In the genomic region with DNA sequence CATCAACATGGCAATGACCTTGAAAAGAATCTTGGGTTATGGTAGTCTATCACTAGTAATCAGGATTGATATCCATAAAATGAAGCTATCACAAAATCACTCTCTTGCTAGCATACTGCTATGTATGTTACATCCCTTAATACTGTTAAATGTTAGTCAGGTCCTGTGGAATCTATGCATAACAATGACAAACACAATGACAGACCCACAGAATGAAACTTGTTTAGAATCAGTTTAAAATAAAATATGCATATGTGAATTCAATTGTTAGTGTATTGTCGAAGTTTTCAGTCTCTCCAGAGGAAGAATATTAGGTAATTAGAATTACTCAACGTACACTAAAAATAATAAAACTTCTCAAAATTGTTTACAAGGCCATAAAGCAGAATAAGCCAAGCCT, we compare ENCODE assay signal across 19 cellular contexts.
"Had no signal": no experiment of that assay in that cellular context is flagged by ENCODE, and none has a peak within 500 bp of the region (broad histone marks: within the 10 kb centered on the region; RNA-seq: fewer than 3 reads in every experiment).

No MANE protein-coding gene starts in this region.

- H3K4me1 Mint-ChIP-seq: IgD-negative memory B cell had no signal

- H3K36me3 ChIP-seq: SJSA1 had no signal

- DNase-seq: Kasumi-1, MM.1S, NCI-H1092 treated with DMSO at 0.1 percent for 48 hours, NCI-H1436, NCI-H187, NCI-H2029, NCI-H2227 treated with DMSO at 0.1 percent for 48 hours, NCI-H524, NCI-H526 treated with DMSO at 0.1 percent for 48 hours, NCI-H774, Right ventricle myocardium superior, RPMI8226, SIG-M5 had no signal

- FAIRE-seq: K562, RCC 7860 had no signal

- H3K27ac ChIP-seq: KMS-11, SJSA1, SK-N-MC had no signal

- H3K4me2 ChIP-seq: KMS-11 had no signal

- H3K27ac Mint-ChIP-seq: IgD-negative memory B cell had no signal

- H3K4me3 Mint-ChIP-seq: IgD-negative memory B cell had no signal

- H3K9ac ChIP-seq: KMS-11 had no signal

- H3K4me3 ChIP-seq: K562, SJSA1, SK-N-MC had no signal

- H3K27me3 Mint-ChIP-seq: IgD-negative memory B cell had no signal

- H3K27me3 ChIP-seq: SJSA1 had no signal

- H3K4me1 ChIP-seq: SJSA1 had no signal

- H3K9me3 ChIP-seq: SJSA1 had no signal

- ATAC-seq: K562 had no signal

- H3K36me3 Mint-ChIP-seq: IgD-negative memory B cell had no signal
